In the genomic region with DNA sequence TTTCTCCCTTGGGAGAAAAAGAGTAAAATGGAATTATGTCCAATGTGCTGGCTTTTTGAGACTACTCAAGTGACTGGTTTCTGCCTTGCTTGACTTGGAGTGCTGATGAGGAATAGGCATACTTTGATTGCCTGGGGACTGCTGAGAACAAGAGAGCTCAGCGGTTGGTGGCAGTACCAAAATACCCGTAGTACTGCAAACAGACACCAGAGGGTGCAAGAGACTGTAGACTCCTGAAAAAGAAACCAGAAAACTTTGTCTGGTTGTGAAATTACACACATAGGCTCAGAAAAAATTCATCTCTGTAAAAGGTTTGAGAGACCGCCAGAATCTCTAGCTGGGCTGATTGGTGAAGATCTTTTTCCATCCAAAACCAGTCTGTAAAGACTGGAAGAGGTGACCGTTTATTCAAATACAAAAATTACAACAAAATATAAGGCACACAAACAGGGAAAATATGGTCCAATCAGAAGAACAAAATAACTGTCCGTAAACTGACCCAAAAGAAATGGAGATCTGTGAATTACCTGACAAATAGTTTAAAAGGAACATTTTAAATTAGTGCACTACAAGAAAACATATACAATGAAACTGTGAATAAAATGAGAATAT, we compare ENCODE assay signal across 8 cellular contexts. TPM values are rescaled to one million over a fixed set of nuclear protein-coding genes. Genes with fewer than 3 reads are reported as not detected.
DNase-seq lines count a peak whose midpoint lies in the region; ATAC-seq and TF ChIP-seq lines count a peak whose summit lies in the region.

No MANE protein-coding gene starts in this region.

- H3K4me3 Mint-ChIP-seq in stimulated activated effector memory CD8-positive, alpha-beta T cell treated with anti-CD3 and anti-CD28 coated beads, Interleukin-12 subunit alpha, Interleukin-12 subunit beta, amount 100 ng/mL, for 72 hours: no peak overlapping the region

- no peaks in the 10 kb centered on the region for H3K36me3 Mint-ChIP-seq in stimulated activated effector memory CD8-positive, alpha-beta T cell treated with anti-CD3 and anti-CD28 coated beads, Interleukin-12 subunit alpha, Interleukin-12 subunit beta, amount 100 ng/mL, for 72 hours

- intact Hi-C loops in body of pancreas (cut with DNase I): no loop called here

- TF ChIP-seq CTCF in body of pancreas (IDR thresholded peaks at IDR 0.05): peak; percentile 41 to 77 (median 69)

- TF ChIP-seq POLR2A in body of pancreas (IDR thresholded peaks at IDR 0.05): no peak

- H3K27ac ChIP-seq in Karpas-422 (ENCODE audit: low read length) (no peak overlapping the region), body of pancreas (no peak overlapping the region)

- no peak overlapping the region for H3K9ac ChIP-seq in Karpas-422 (ENCODE audit: low read length)

- peak; percentile 75 for ATAC-seq in body of pancreas
- peak; percentile 73 for ATAC-seq in stimulated activated effector memory CD8-positive, alpha-beta T cell treated with anti-CD3 and anti-CD28 coated beads, Interleukin-12 subunit alpha, Interleukin-12 subunit beta, amount 100 ng/mL, for 72 hours

- no peaks in the 10 kb centered on the region for H3K4me1 Mint-ChIP-seq in stimulated activated effector memory CD8-positive, alpha-beta T cell treated with anti-CD3 and anti-CD28 coated beads, Interleukin-12 subunit alpha, Interleukin-12 subunit beta, amount 100 ng/mL, for 72 hours

- no peaks in the 10 kb centered on the region for H4K20me1 ChIP-seq in Karpas-422 (ENCODE audit: insufficient read depth, low read depth, low read length)

- no peak overlapping the region for H3K27ac Mint-ChIP-seq in stimulated activated effector memory CD8-positive, alpha-beta T cell treated with anti-CD3 and anti-CD28 coated beads, Interleukin-12 subunit alpha, Interleukin-12 subunit beta, amount 100 ng/mL, for 72 hours

- peak; percentile 13 to 27 for DNase-seq in activated CD4-positive, alpha-beta T cell treated with anti-CD3 and anti-CD28 coated beads for 24 hours (ENCODE audit: low read depth in 2 of 2)
- no peak for DNase-seq in activated CD4-positive, alpha-beta T cell treated with anti-CD3 and anti-CD28 coated beads for 1 hour
- DNase-seq in H4 (ENCODE audit: low spot score): peak; percentile 53
- peak; percentile 88 for DNase-seq in Karpas-422
- DNase-seq in SK-N-DZ (ENCODE audit: low spot score): peak; percentile 59
- peak; percentile 64 to 73 (median 70) for DNase-seq in body of pancreas
- DNase-seq in kidney tubule cell (ENCODE audit: low spot score): peak; percentile 80
- peak; percentile 39 to 80 for DNase-seq in stimulated activated effector memory CD8-positive, alpha-beta T cell treated with anti-CD3 and anti-CD28 coated beads, Interleukin-12 subunit alpha, Interleukin-12 subunit beta, amount 100 ng/mL, for 72 hours (ENCODE audit: low spot score in 2 of 2)

- H3K36me3 ChIP-seq in Karpas-422 (ENCODE audit: insufficient read depth, low read length): no peaks in the 10 kb centered on the region
- no peaks in the 10 kb centered on the region for H3K36me3 ChIP-seq in body of pancreas (replicated peaks in 1 of 2; ENCODE audit: insufficient read depth in 1 of 2, low read depth in 2 of 2)

- H3K9me3 ChIP-seq in Karpas-422 (ENCODE audit: low read length): no peaks in the 10 kb centered on the region
- peaks cover 0 to 7% (median 0%) of the 10 kb centered on the region in 3 donors for H3K9me3 ChIP-seq in body of pancreas

- peaks cover 5% of the 10 kb centered on the region for H3K9me3 Mint-ChIP-seq in stimulated activated effector memory CD8-positive, alpha-beta T cell treated with anti-CD3 and anti-CD28 coated beads, Interleukin-12 subunit alpha, Interleukin-12 subunit beta, amount 100 ng/mL, for 72 hours

- H2AFZ ChIP-seq in Karpas-422 (ENCODE audit: low read length): no peak overlapping the region

- H3K4me3 ChIP-seq in Karpas-422 (ENCODE audit: low read length) (no peak overlapping the region), body of pancreas (no peak overlapping the region)

- no peaks in the 10 kb centered on the region for H3K9me2 ChIP-seq in Karpas-422 (replicated peaks; ENCODE audit: insufficient read depth, low read length)

- H3K4me2 ChIP-seq in Karpas-422 (ENCODE audit: low read depth, low read length, poor library complexity, severe bottlenecking): no peak overlapping the region

- 33 to 40% methylated on average over 5 of the region's 5 CpGs for WGBS in body of pancreas, 2 donors

- no peaks in the 10 kb centered on the region for H3K27me3 ChIP-seq in Karpas-422 (ENCODE audit: low read length)
- no peaks in the 10 kb centered on the region for H3K27me3 ChIP-seq in body of pancreas

- H3K79me2 ChIP-seq in Karpas-422 (ENCODE audit: low read length): no peaks in the 10 kb centered on the region

- no peaks in the 10 kb centered on the region for H3K4me1 ChIP-seq in Karpas-422 (ENCODE audit: low read length)
- H3K4me1 ChIP-seq in body of pancreas: no peaks in the 10 kb centered on the region

RNA-seq across cellular contexts. Expression of a gene that starts 18.5 kb away (rescaled TPM):
- total RNA-seq in H4 (2014; rRNA removed; shearing (Covaris generic)): 8.6 and 11.8 TPM in 2 replicates
- not detected in 2 replicates for total RNA-seq in Karpas-422 (2014; rRNA removed; shearing (Covaris generic); ENCODE audit: low replicate concordance)
- 2.8 and 3.1 TPM in 2 replicates for polyA plus RNA-seq in SK-N-DZ (2014; cell fraction: cytosol; rRNA removed)
- 3.3 and 3.9 TPM in 2 replicates for polyA plus RNA-seq in SK-N-DZ (2014; cell fraction: nucleus; rRNA removed)
- total RNA-seq in body of pancreas: 10 to 100 TPM; 35.3 to 42.0 TPM
